8 cellular contexts compared by ENCODE assay signal in genomic region chr5:121968910-121969607, GRCh38.
DNase-seq lines count a peak whose midpoint lies in the region; ATAC-seq and TF ChIP-seq lines count a peak whose summit lies in the region.

No MANE protein-coding gene starts in this region.

- ATAC-seq in GM21515 (IDR thresholded peaks at IDR 0.05; ENCODE audit: unreplicated experiment): no peak

- peak; percentile 97 for DNase-seq in GM04504 (ENCODE audit: low read depth)
- DNase-seq in HS-27A (ENCODE audit: low read depth): peak; percentile 79
- peak; percentile 99 for DNase-seq in choroid plexus epithelial cell (ENCODE audit: low read depth)
- DNase-seq in non-pigmented ciliary epithelial cell (ENCODE audit: low read depth): peak; percentile 99
- no peak for DNase-seq in stimulated activated CD8-positive, alpha-beta memory T cell treated with anti-CD3 and anti-CD28 coated beads, Interleukin-4, amount 100 ng/mL, for 48 hours
- DNase-seq in D341Med (ENCODE audit: low spot score): no peak
- DNase-seq in NCI-H1694 (lab: John Stamatoyannopoulos, UW): no peak

- TF ChIP-seq CTCF in choroid plexus epithelial cell (conservative IDR thresholded peaks at IDR 0.05; ENCODE audit: low read depth, low read length): no peak

- H3K4me3 ChIP-seq in choroid plexus epithelial cell (ENCODE audit: low read depth, low read length): no peak overlapping the region

Comparison
In these comparisons a context has a peak if more than half of its experiments do, and no peak if none do; other contexts are left out.
1. DNase-seq: peak in GM04504 (single experiment), HS-27A (single experiment), choroid plexus epithelial cell (single experiment) and non-pigmented ciliary epithelial cell (single experiment); none in stimulated activated CD8-positive, alpha-beta memory T cell treated with anti-CD3 and anti-CD28 coated beads, Interleukin-4, amount 100 ng/mL, for 48 hours (single experiment), D341Med (single experiment) and NCI-H1694 (single experiment).